In the genomic region with DNA sequence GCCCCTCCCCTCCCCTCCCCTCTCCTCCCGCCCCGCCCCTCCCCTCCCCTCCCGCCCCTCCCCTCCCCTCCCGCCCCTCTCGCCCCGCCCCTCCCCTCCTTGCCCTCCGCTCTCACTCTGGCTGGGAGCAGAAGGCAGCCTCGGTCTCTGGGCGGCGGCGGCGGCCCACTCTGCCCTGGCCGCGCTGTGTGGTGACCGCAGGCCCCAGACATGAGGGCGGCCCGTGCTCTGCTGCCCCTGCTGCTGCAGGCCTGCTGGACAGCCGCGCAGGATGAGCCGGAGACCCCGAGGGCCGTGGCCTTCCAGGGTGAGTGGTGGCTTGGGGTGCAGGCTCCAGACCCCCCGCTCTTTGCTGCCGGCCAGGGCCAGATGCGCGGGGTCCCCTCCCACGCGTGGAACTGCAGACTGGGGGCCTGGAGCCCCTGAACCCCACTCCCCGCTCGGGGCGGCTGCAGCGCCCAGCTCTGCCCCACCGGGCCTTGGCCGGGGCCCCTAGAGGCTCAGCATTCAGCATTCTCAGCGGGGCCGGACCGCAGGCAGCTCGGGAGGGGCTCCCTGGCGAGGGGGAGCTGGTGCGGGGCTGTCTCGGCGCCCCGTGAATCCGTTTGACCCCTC, we compare ENCODE assay signal across 7 cellular contexts. TPM values are rescaled to one million over a fixed set of nuclear protein-coding genes. Genes with fewer than 3 reads are reported as not detected.
A peak's percentile ranks its signal among the peaks of the same experiment; 100 is the strongest.
DNase-seq lines count a peak whose midpoint lies in the region; ATAC-seq, FAIRE-seq and TF ChIP-seq lines count a peak whose summit lies in the region.

Gene COL6A1 (plus strand): TSS at position 130 of the 615 bp plus-strand sequence. CDS start 81 bp downstream, at position 211.

- intact Hi-C loops in left cardiac atrium (cut with DNase I) (loop anchor here in 1 of 2 donors (5.0 kb wide), 1 partner anchor 116 kb away; the partner anchor contains the start of gene COL6A2), posterior cingulate gyrus (cut with DNase I) (no loop called here)

- H3K4me1 ChIP-seq in astrocyte (ENCODE audit: insufficient read depth, low read length): peaks cover 52% of the 10 kb centered on the region

- H4K20me1 ChIP-seq in astrocyte (ENCODE audit: insufficient read depth, low read length): peaks cover 48% of the 10 kb centered on the region

- no peaks in the 10 kb centered on the region for H3K9me3 ChIP-seq in astrocyte (ENCODE audit: insufficient read depth, low read depth, low read length)

- peaks cover 10% of the 10 kb centered on the region for H3K36me3 Mint-ChIP-seq in astrocyte (ENCODE audit: low read depth, unreplicated experiment)

- in situ Hi-C loops in GM13977 (cut with MboI; ENCODE audit: low pct_unique_long_range_greater_than_20kb, low sequenced_read_pairs, unreplicated experiment): no loop called here

- peak within 1 kb of the TSS; percentile 75 for H3K4me3 Mint-ChIP-seq in astrocyte (ENCODE audit: unreplicated experiment)

- FAIRE-seq in astrocyte (lab: Jason Lieb, UNC): no peak

- DNase-seq in GM13977 (ENCODE audit: low spot score) (peak; percentile 76), NCI-H69 (lab: John Stamatoyannopoulos, UW) (peak; percentile 78), astrocyte (ENCODE audit: low read depth) (peak; percentile 34), left cardiac atrium (peak; percentile 81), posterior cingulate gyrus (peak in 7 of 10 donors; percentile 23 to 93 (median 62)), amniotic stem cell (lab: John Stamatoyannopoulos, UW) (no peak)

- no peak within 1 kb of the TSS for H3K27ac Mint-ChIP-seq in astrocyte (ENCODE audit: unreplicated experiment)

- peak within 1 kb of the TSS; percentile 90 for H3K4me3 ChIP-seq in astrocyte (ENCODE audit: insufficient read depth, low read depth, low read length)

- peaks cover 4% of the 10 kb centered on the region for H3K9me3 Mint-ChIP-seq in astrocyte (ENCODE audit: unreplicated experiment)

- no peaks in the 10 kb centered on the region for H3K27me3 ChIP-seq in astrocyte (ENCODE audit: insufficient read depth, low read length)

- peaks cover 57% of the 10 kb centered on the region for H3K79me2 ChIP-seq in astrocyte (ENCODE audit: insufficient read depth, low read length)

- H3K4me2 ChIP-seq in astrocyte (ENCODE audit: low read length): peak within 1 kb of the TSS; percentile 99

- no peaks in the 10 kb centered on the region for H3K4me1 Mint-ChIP-seq in astrocyte (ENCODE audit: low read depth, unreplicated experiment)

- H3K36me3 ChIP-seq in astrocyte (ENCODE audit: insufficient read depth, low read length): peaks cover 8% of the 10 kb centered on the region

- H3K27me3 Mint-ChIP-seq in astrocyte (ENCODE audit: low read depth, unreplicated experiment): peaks cover 6% of the 10 kb centered on the region

- ATAC-seq in left cardiac atrium: peak; percentile 79 to 80
- no peak for ATAC-seq in HG03432 (IDR thresholded peaks at IDR 0.05; ENCODE audit: unreplicated experiment)

- H3K9ac ChIP-seq in astrocyte (ENCODE audit: low read length): peak within 1 kb of the TSS; percentile 93

- TF ChIP-seq CTCF in GM13977 (IDR thresholded peaks at IDR 0.05; ENCODE audit: extremely low read depth, insufficient read depth, missing control alignments) (no peak), astrocyte (IDR thresholded peaks at IDR 0.05; ENCODE audit: insufficient read depth, low read depth, low read length) (no peak)

- H3K27ac ChIP-seq in astrocyte (ENCODE audit: low read depth, low read length): peak within 1 kb of the TSS; percentile 77

- H2AFZ ChIP-seq in astrocyte (ENCODE audit: low read depth, low read length): peak within 1 kb of the TSS; percentile 85

RNA-seq across cellular contexts. Expression of gene COL6A1, which starts in this region (rescaled TPM):
- total RNA-seq in astrocyte: 131 and 173 TPM in 2 replicates
- 100 to 1,000 TPM; 244 to 247 TPM for total RNA-seq in left cardiac atrium
